In the genomic region with DNA sequence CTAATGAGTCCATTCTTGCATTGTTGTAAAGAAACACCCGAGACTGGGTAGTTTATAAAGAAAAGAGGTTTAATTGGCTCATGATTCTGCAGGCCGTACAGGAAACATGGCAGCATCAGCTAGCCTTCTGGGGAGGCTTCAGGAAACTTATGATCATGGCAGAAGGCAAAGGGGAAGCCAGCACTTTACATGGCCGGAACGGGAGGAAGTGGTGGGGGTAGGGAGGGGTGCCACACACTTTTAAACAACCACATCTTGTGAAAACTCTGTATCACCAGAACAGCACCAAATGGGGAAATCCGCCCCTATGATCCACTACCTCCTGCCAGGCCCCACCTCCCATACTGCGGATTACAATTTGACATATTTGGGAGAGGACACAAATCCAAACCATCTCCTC, we compare ENCODE assay signal across 19 cellular contexts. TPM values are rescaled to one million over a fixed set of nuclear protein-coding genes. Genes with fewer than 3 reads are reported as not detected.
"Had no signal": no experiment of that assay in that cellular context is flagged by ENCODE, and none has a peak within 500 bp of the region (broad histone marks: within the 10 kb centered on the region; RNA-seq: fewer than 3 reads in every experiment).

No MANE protein-coding gene starts in this region.

- H3K27me3 Mint-ChIP-seq: progenitor cell of endocrine pancreas had no signal

- H3K4me3 Mint-ChIP-seq: activated B cell treated with CpG ODN at 0.5 μM for 24 hours; activated CD4-positive, alpha-beta memory T cell treated with anti-CD3 and anti-CD28 coated beads, Interleukin-2, amount 10 ng/mL, durations not matched to agents 7 days and 5 days; activated CD8-positive, alpha-beta memory T cell treated with anti-CD3 and anti-CD28 coated beads, Interleukin-2, amount 10 ng/mL, durations not matched to agents 7 days and 5 days; activated naive CD8-positive, alpha-beta T cell treated with anti-CD3 and anti-CD28 coated beads for 36 hours; endodermal cell; mesothelial cell of epicardium; neural crest cell had no signal

- H3K9me3 Mint-ChIP-seq: activated CD4-positive, alpha-beta memory T cell treated with anti-CD3 and anti-CD28 coated beads, Interleukin-2, amount 10 ng/mL, durations not matched to agents 7 days and 5 days had no signal

- H3K4me2 ChIP-seq: hepatocyte had no signal

- H3K27ac Mint-ChIP-seq: activated B cell treated with CpG ODN at 0.5 μM for 24 hours; activated CD4-positive, alpha-beta memory T cell treated with anti-CD3 and anti-CD28 coated beads, Interleukin-2, amount 10 ng/mL, durations not matched to agents 7 days and 5 days; activated CD8-positive, alpha-beta memory T cell treated with anti-CD3 and anti-CD28 coated beads, Interleukin-2, amount 10 ng/mL, durations not matched to agents 7 days and 5 days; activated naive CD8-positive, alpha-beta T cell treated with anti-CD3 and anti-CD28 coated beads for 36 hours; endodermal cell; mesothelial cell of epicardium; progenitor cell of endocrine pancreas had no signal

- H3K27ac ChIP-seq: cardiac muscle cell, epithelial cell of prostate, foreskin keratinocyte, hepatocyte, tibial artery had no signal

- H3K4me1 Mint-ChIP-seq: activated B cell treated with CpG ODN at 0.5 μM for 24 hours; activated CD4-positive, alpha-beta memory T cell treated with anti-CD3 and anti-CD28 coated beads, Interleukin-2, amount 10 ng/mL, durations not matched to agents 7 days and 5 days; activated naive CD8-positive, alpha-beta T cell treated with anti-CD3 and anti-CD28 coated beads for 36 hours had no signal

- H3K9me3 ChIP-seq: tibial artery had no signal

- DNase-seq: activated B cell treated with CpG ODN at 0.5 μM for 24 hours; activated CD4-positive, alpha-beta memory T cell treated with anti-CD3 and anti-CD28 coated beads, Interleukin-2, amount 10 ng/mL, durations not matched to agents 7 days and 5 days; activated CD4-positive, alpha-beta T cell treated with anti-CD3 and anti-CD28 coated beads for 48 hours; activated CD8-positive, alpha-beta memory T cell treated with anti-CD3 and anti-CD28 coated beads, Interleukin-2, amount 10 ng/mL, durations not matched to agents 7 days and 5 days; activated naive CD8-positive, alpha-beta T cell treated with anti-CD3 and anti-CD28 coated beads for 36 hours; amniotic stem cell; endodermal cell; foreskin keratinocyte; left colon; stimulated activated naive CD4-positive, alpha-beta T cell treated with Interleukin-2 at 50 U/mL for 16 hours; tibial artery had no signal

- H3K27me3 ChIP-seq: cardiac muscle cell, hepatocyte, tibial artery had no signal

- H3K4me1 ChIP-seq: foreskin keratinocyte had no signal

- H3K36me3 ChIP-seq: cardiac muscle cell, tibial artery had no signal

- H3K36me3 Mint-ChIP-seq: activated CD8-positive, alpha-beta memory T cell treated with anti-CD3 and anti-CD28 coated beads, Interleukin-2, amount 10 ng/mL, durations not matched to agents 7 days and 5 days; activated naive CD8-positive, alpha-beta T cell treated with anti-CD3 and anti-CD28 coated beads for 36 hours had no signal

- H2AFZ ChIP-seq: hepatocyte had no signal

- H3K79me2 ChIP-seq: hepatocyte had no signal

- H3K4me3 ChIP-seq: cardiac muscle cell, hepatocyte, lung, tibial artery had no signal

- ATAC-seq: activated CD8-positive, alpha-beta memory T cell treated with anti-CD3 and anti-CD28 coated beads, Interleukin-2, amount 10 ng/mL, durations not matched to agents 7 days and 5 days; foreskin keratinocyte; left colon had no signal

RNA-seq across cellular contexts. Expression of gene NOS1AP, which starts 43.9 kb away (rescaled TPM):
- total RNA-seq: activated B cell treated with CpG ODN at 0.5 μM for 24 hours; activated CD8-positive, alpha-beta memory T cell treated with anti-CD3 and anti-CD28 coated beads, Interleukin-2, amount 10 ng/mL, durations not matched to agents 7 days and 5 days; osteoblast had no signal
